20 cellular contexts compared by ENCODE assay signal in genomic region chr19:32497386-32497785, GRCh38.
DNase-seq lines count a peak whose midpoint lies in the region; TF ChIP-seq lines count a peak whose summit lies in the region.
"Had no signal": no experiment of that assay in that cellular context is flagged by ENCODE, and none has a peak within 500 bp of the region (broad histone marks: within the 10 kb centered on the region; RNA-seq: fewer than 3 reads in every experiment).

No MANE protein-coding gene starts in this region.

- H3K27me3 ChIP-seq in testis (no peaks in the 10 kb centered on the region), Caco-2 (replicated peaks; ENCODE audit: control insufficient read depth, insufficient read depth, low read length) (no peaks in the 10 kb centered on the region)
- H3K27me3 ChIP-seq: BE2C; BLaER1 treated with 17β-estradiol and CSF1 and Interleukin-3, amounts not matched to agents 10 nM and 100 nM had no signal

- H3K36me3 Mint-ChIP-seq in Caco-2 (ENCODE audit: insufficient read depth, unreplicated experiment): no peaks in the 10 kb centered on the region
- H3K36me3 Mint-ChIP-seq: CD14-positive monocyte; CD8-positive, alpha-beta memory T cell had no signal

- no TSS peak for BruUV-seq in Caco-2 (replicated peaks; lab: Mats Ljungman, UMichigan)

- intact Hi-C loops in testis (cut with DNase I; ENCODE audit: low total_unique reads): no loop called here
- intact Hi-C loops in Caco-2 (cut with micrococcal nuclease; ENCODE audit: unreplicated experiment): no loop called here

- TF ChIP-seq CTCF in testis (IDR thresholded peaks at IDR 0.05) (no peak), Caco-2 (IDR thresholded peaks at IDR 0.05; ENCODE audit: insufficient read depth in 1 of 2, low read depth in 1 of 2, low read length in 1 of 2, severe bottlenecking in 1 of 2, unreplicated experiment in 1 of 2) (no peak)

- peak; percentile 66 for DNase-seq in MV-4-11 (lab: John Stamatoyannopoulos, UW)
- DNase-seq in left kidney (ENCODE audit: low read depth, low spot score): peak; percentile 75
- DNase-seq in testis: peak; percentile 70
- no peak for DNase-seq in SHP77 (lab: John Stamatoyannopoulos, UW)
- no peak for DNase-seq in Caco-2
- no peak for DNase-seq in D341Med (ENCODE audit: low spot score)
- DNase-seq: 8988T; ACHN; AML-193; BE2C; Calu3; CD4-positive, alpha-beta T cell; CD8-positive, alpha-beta memory T cell; DMS153; DND-41; GOT3 had no signal

- peaks cover 15% of the 10 kb centered on the region for H3K9me3 Mint-ChIP-seq in Caco-2 (ENCODE audit: unreplicated experiment)
- H3K9me3 Mint-ChIP-seq: CD4-positive, alpha-beta T cell; CD8-positive, alpha-beta memory T cell had no signal

- CTCF ChIA-PET in Caco-2 (lab: Charles Lee): no interaction called here

- POLR2A ChIA-PET in Caco-2 (lab: Charles Lee): no interaction called here

- H3K4me1 ChIP-seq in testis (no peaks in the 10 kb centered on the region), Caco-2 (peaks cover 13% of the 10 kb centered on the region; the same call in 1 of the 2 replicates)
- H3K4me1 ChIP-seq: A549, BE2C, HAP-1 had no signal

- no peak for TF ChIP-seq POLR2A in testis (IDR thresholded peaks at IDR 0.05)

- H3K27ac ChIP-seq in testis: peak overlapping the region; percentile 34 to 38
- H3K27ac ChIP-seq: A549; BLaER1 treated with 17β-estradiol and CSF1 and Interleukin-3, amounts not matched to agents 10 nM and 100 nM had no signal

- H3K9me3 ChIP-seq in testis (no peaks in the 10 kb centered on the region), Caco-2 (no peaks in the 10 kb centered on the region)
- H3K9me3 ChIP-seq: A549, BE2C, HAP-1 had no signal

- H3K4me1 Mint-ChIP-seq in Caco-2 (ENCODE audit: low read depth, unreplicated experiment): peaks cover 7% of the 10 kb centered on the region
- H3K4me1 Mint-ChIP-seq: CD14-positive monocyte had no signal

- 41 to 53% methylated on average over 10 of the region's 10 CpGs for WGBS in testis, 2 donors

- H3K4me3 ChIP-seq in testis: no peak overlapping the region
- H3K4me3 ChIP-seq in Caco-2 (ENCODE audit: low read depth, low read length): no peak overlapping the region
- H3K4me3 ChIP-seq: A549; BLaER1 treated with 17β-estradiol and CSF1 and Interleukin-3, amounts not matched to agents 10 nM and 100 nM; HAP-1 had no signal

- H3K36me3 ChIP-seq in testis (ENCODE audit: low read depth, missing control alignments): no peaks in the 10 kb centered on the region
- H3K36me3 ChIP-seq in Caco-2 (ENCODE audit: control insufficient read depth, insufficient read depth, low read length): no peaks in the 10 kb centered on the region
- H3K36me3 ChIP-seq: BE2C; BLaER1 treated with 17β-estradiol and CSF1 and Interleukin-3, amounts not matched to agents 10 nM and 100 nM; HAP-1 had no signal

- peaks cover 3% of the 10 kb centered on the region for H3K27me3 Mint-ChIP-seq in Caco-2 (ENCODE audit: insufficient read depth, unreplicated experiment)

- no peak overlapping the region for H3K27ac Mint-ChIP-seq in Caco-2 (ENCODE audit: unreplicated experiment)
- H3K27ac Mint-ChIP-seq: CD14-positive monocyte; CD4-positive, alpha-beta T cell; CD8-positive, alpha-beta memory T cell had no signal

- H3K4me3 Mint-ChIP-seq in Caco-2 (ENCODE audit: unreplicated experiment): no peak overlapping the region
- H3K4me3 Mint-ChIP-seq: CD14-positive monocyte; CD4-positive, alpha-beta T cell had no signal

Comparison
In these comparisons a context has a peak if more than half of its experiments do, and no peak if none do; other contexts are left out.
1. DNase-seq: peak in MV-4-11 (single experiment), left kidney (single experiment) and testis (single experiment); none in SHP77 (0 of 2), Caco-2 (0 of 2) and D341Med (single experiment).